In the genomic region with DNA sequence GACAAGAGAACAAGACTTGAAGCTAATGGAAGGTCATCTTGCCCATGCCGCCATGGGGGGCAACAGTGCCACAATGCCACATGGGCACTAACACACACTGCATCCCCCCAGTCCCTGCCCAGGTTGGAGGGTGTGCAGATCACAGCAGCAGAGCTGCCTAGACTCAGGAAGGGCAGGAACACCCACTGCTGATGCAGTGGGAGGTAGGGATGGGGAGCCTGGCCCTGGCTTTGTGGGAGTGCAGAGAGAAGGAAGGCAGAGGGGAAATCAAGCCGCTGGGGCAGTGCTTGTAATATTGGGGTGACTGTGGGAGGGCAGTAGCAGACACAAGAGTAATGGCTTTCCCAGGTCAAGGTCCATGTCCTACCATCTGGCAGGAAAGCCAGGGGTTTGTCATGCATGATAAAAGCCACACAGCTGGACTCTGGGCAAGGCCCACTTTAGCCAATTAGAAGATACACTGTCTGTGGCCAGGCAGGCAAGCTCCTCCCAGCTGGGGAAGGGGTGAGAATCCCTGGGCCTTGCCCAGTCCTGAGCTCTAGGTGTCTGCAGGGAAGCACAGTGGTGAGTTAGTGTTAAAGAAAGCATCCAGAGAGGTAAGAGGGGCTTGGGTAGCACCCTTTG, we compare ENCODE assay signal across 24 cellular contexts. TPM values are rescaled to one million over a fixed set of nuclear protein-coding genes. Genes with fewer than 3 reads are reported as not detected.
DNase-seq lines count a peak whose midpoint lies in the region; ATAC-seq, FAIRE-seq and TF ChIP-seq lines count a peak whose summit lies in the region.
"Had no signal": no experiment of that assay in that cellular context is flagged by ENCODE, and none has a peak within 500 bp of the region (broad histone marks: within the 10 kb centered on the region; RNA-seq: fewer than 3 reads in every experiment).

No MANE protein-coding gene starts in this region.

- peaks cover 0 to 22% of the 10 kb centered on the region in 2 donors for H3K4me1 ChIP-seq in left lung
- H3K4me1 ChIP-seq: A549 had no signal

- DNase-seq in activated naive CD8-positive, alpha-beta T cell treated with anti-CD3 and anti-CD28 coated beads for 36 hours = no peak
- DNase-seq in activated naive CD8-positive, alpha-beta T cell treated with anti-CD3 and anti-CD28 coated beads, Interleukin-2, amount 10 ng/mL, durations not matched to agents 7 days and 5 days = no peak
- no peak for DNase-seq in immature natural killer cell
- DNase-seq in brain microvascular endothelial cell = no peak
- no peak for DNase-seq in HTR-8/SVneo (ENCODE audit: insufficient read length, low spot score)
- no peak for DNase-seq in activated gamma-delta T cell (lab: John Stamatoyannopoulos, UW)
- DNase-seq in left lung = no peak
- DNase-seq: CD4-positive, alpha-beta T cell; DMS79; effector CD8-positive, alpha-beta T cell; kidney; NCI-H1694; NCI-H2227 treated with DMSO at 0.1 percent for 48 hours; spleen; stimulated activated CD8-positive, alpha-beta memory T cell treated with anti-CD3 and anti-CD28 coated beads, Interleukin-4, amount 100 ng/mL, for 48 hours; testis; WERI-Rb-1 had no signal

- in situ Hi-C loops in brain microvascular endothelial cell (cut with HindIII; ENCODE audit: low pct_ligation_motif_present, low sequenced_read_pairs) = loop anchor here (10.0 kb wide), 1 partner anchor 49 kb away; a partner anchor contains a TSS

- no peaks in the 10 kb centered on the region for H3K27me3 Mint-ChIP-seq in activated naive CD8-positive, alpha-beta T cell
- H3K27me3 Mint-ChIP-seq in activated naive CD8-positive, alpha-beta T cell treated with anti-CD3 and anti-CD28 coated beads for 36 hours = no peaks in the 10 kb centered on the region
- no peaks in the 10 kb centered on the region for H3K27me3 Mint-ChIP-seq in activated naive CD8-positive, alpha-beta T cell treated with anti-CD3 and anti-CD28 coated beads, Interleukin-2, amount 10 ng/mL, durations not matched to agents 7 days and 5 days
- peaks cover 0 to 4% (median 3%) of the 10 kb centered on the region in 3 donors for H3K27me3 Mint-ChIP-seq in immature natural killer cell (ENCODE audit: low read depth in 3 of 3)
- H3K27me3 Mint-ChIP-seq: CD4-positive, alpha-beta T cell had no signal

- H3K4me3 ChIP-seq in brain microvascular endothelial cell (ENCODE audit: low read depth, low read length) (no peak overlapping the region), left lung (no peak overlapping the region)
- H3K4me3 ChIP-seq: A549, testis had no signal

- POLR2A ChIA-PET in activated naive CD8-positive, alpha-beta T cell treated with anti-CD3 and anti-CD28 coated beads, Interleukin-2, amount 10 ng/mL, durations not matched to agents 7 days and 5 days (lab: Charles Lee) = interaction anchor here (1.1 to 4.2 kb wide), 7 partner anchors 14 to 74 kb away, joined by 3 to 61 read pairs (median 9); a partner anchor contains a TSS

- H3K27me3 ChIP-seq in brain microvascular endothelial cell (replicated peaks) (no peaks in the 10 kb centered on the region), left lung (no peaks in the 10 kb centered on the region)
- H3K27me3 ChIP-seq: spleen, testis had no signal

- peaks cover 45% of the 10 kb centered on the region for H3K4me1 Mint-ChIP-seq in activated naive CD8-positive, alpha-beta T cell (ENCODE audit: low read depth)
- peaks cover 35% of the 10 kb centered on the region for H3K4me1 Mint-ChIP-seq in activated naive CD8-positive, alpha-beta T cell treated with anti-CD3 and anti-CD28 coated beads for 36 hours
- peaks cover 44% of the 10 kb centered on the region for H3K4me1 Mint-ChIP-seq in activated naive CD8-positive, alpha-beta T cell treated with anti-CD3 and anti-CD28 coated beads, Interleukin-2, amount 10 ng/mL, durations not matched to agents 7 days and 5 days
- peaks cover 24 to 33% of the 10 kb centered on the region in 2 donors for H3K4me1 Mint-ChIP-seq in immature natural killer cell

- no peak overlapping the region for H3K27ac Mint-ChIP-seq in activated naive CD8-positive, alpha-beta T cell
- no peak overlapping the region for H3K27ac Mint-ChIP-seq in activated naive CD8-positive, alpha-beta T cell treated with anti-CD3 and anti-CD28 coated beads for 36 hours
- H3K27ac Mint-ChIP-seq in activated naive CD8-positive, alpha-beta T cell treated with anti-CD3 and anti-CD28 coated beads, Interleukin-2, amount 10 ng/mL, durations not matched to agents 7 days and 5 days = peak overlapping the region; percentile 41
- peak overlapping the region in 4 of 6 donors; percentile 15 to 90 (median 58) for H3K27ac Mint-ChIP-seq in immature natural killer cell

- FAIRE-seq in HTR-8/SVneo (lab: Jason Lieb, UNC) = no peak
- FAIRE-seq: A549, kidney had no signal

- H3K27ac ChIP-seq in brain microvascular endothelial cell (no peak overlapping the region), left lung (no peak overlapping the region)
- H3K27ac ChIP-seq: A549, testis, WERI-Rb-1 had no signal

- H3K9me3 Mint-ChIP-seq in activated naive CD8-positive, alpha-beta T cell (ENCODE audit: low read depth) = no peaks in the 10 kb centered on the region
- no peaks in the 10 kb centered on the region for H3K9me3 Mint-ChIP-seq in activated naive CD8-positive, alpha-beta T cell treated with anti-CD3 and anti-CD28 coated beads for 36 hours
- H3K9me3 Mint-ChIP-seq in activated naive CD8-positive, alpha-beta T cell treated with anti-CD3 and anti-CD28 coated beads, Interleukin-2, amount 10 ng/mL, durations not matched to agents 7 days and 5 days = no peaks in the 10 kb centered on the region
- no peaks in the 10 kb centered on the region for H3K9me3 Mint-ChIP-seq in immature natural killer cell
- H3K9me3 Mint-ChIP-seq: CD4-positive, alpha-beta T cell had no signal

- TF ChIP-seq CTCF in brain microvascular endothelial cell (IDR thresholded peaks at IDR 0.05; ENCODE audit: low read depth, low read length, missing control alignments) (no peak), left lung (IDR thresholded peaks at IDR 0.05) (no peak)

- intact Hi-C loops in left lung (cut with DNase I) = no loop called here

- H3K36me3 ChIP-seq in brain microvascular endothelial cell (replicated peaks) = no peaks in the 10 kb centered on the region
- H3K36me3 ChIP-seq in left lung = peaks cover 0 to 10% of the 10 kb centered on the region in 2 donors

- no peaks in the 10 kb centered on the region for H3K9me3 ChIP-seq in left lung
- H3K9me3 ChIP-seq: A549, spleen, testis had no signal

- no peak for ATAC-seq in activated naive CD8-positive, alpha-beta T cell treated with anti-CD3 and anti-CD28 coated beads, Interleukin-2, amount 10 ng/mL, durations not matched to agents 7 days and 5 days (ENCODE audit: low read depth)
- ATAC-seq in left lung = no peak

- H3K4me3 Mint-ChIP-seq in activated naive CD8-positive, alpha-beta T cell = peak overlapping the region; percentile 32
- H3K4me3 Mint-ChIP-seq in activated naive CD8-positive, alpha-beta T cell treated with anti-CD3 and anti-CD28 coated beads for 36 hours = no peak overlapping the region
- H3K4me3 Mint-ChIP-seq in activated naive CD8-positive, alpha-beta T cell treated with anti-CD3 and anti-CD28 coated beads, Interleukin-2, amount 10 ng/mL, durations not matched to agents 7 days and 5 days = no peak overlapping the region
- peak overlapping the region in 1 of 5 donors; percentile 73 for H3K4me3 Mint-ChIP-seq in immature natural killer cell

- no peaks in the 10 kb centered on the region for H3K36me3 Mint-ChIP-seq in activated naive CD8-positive, alpha-beta T cell
- peaks cover 4% of the 10 kb centered on the region for H3K36me3 Mint-ChIP-seq in activated naive CD8-positive, alpha-beta T cell treated with anti-CD3 and anti-CD28 coated beads for 36 hours
- H3K36me3 Mint-ChIP-seq in activated naive CD8-positive, alpha-beta T cell treated with anti-CD3 and anti-CD28 coated beads, Interleukin-2, amount 10 ng/mL, durations not matched to agents 7 days and 5 days = peaks cover 32% of the 10 kb centered on the region
- no peaks in the 10 kb centered on the region for H3K36me3 Mint-ChIP-seq in immature natural killer cell

RNA-seq across cellular contexts. Expression of a gene that starts 25.4 kb away (rescaled TPM):
- 10 to 100 TPM; 25.7 to 27.8 TPM for total RNA-seq in activated naive CD8-positive, alpha-beta T cell treated with anti-CD3 and anti-CD28 coated beads for 36 hours
- 10 to 100 TPM; 52.4 to 54.4 TPM for total RNA-seq in activated naive CD8-positive, alpha-beta T cell treated with anti-CD3 and anti-CD28 coated beads, Interleukin-2, amount 10 ng/mL, durations not matched to agents 7 days and 5 days
- polyA plus RNA-seq in immature natural killer cell = 10 to 100 TPM in 1 of 3 donors, 1 to 10 TPM in 2; 5.0 to 22.8 (median 6.0) TPM
- 10 to 100 TPM; 45.4 to 52.8 TPM for total RNA-seq in left lung

RNA-seq across cellular contexts. Expression of a gene that starts 46.4 kb away (rescaled TPM):
- 10 to 100 TPM; 13.5 to 14.9 TPM for total RNA-seq in activated naive CD8-positive, alpha-beta T cell treated with anti-CD3 and anti-CD28 coated beads for 36 hours
- total RNA-seq in activated naive CD8-positive, alpha-beta T cell treated with anti-CD3 and anti-CD28 coated beads, Interleukin-2, amount 10 ng/mL, durations not matched to agents 7 days and 5 days = 10 to 100 TPM; 26.1 to 30.3 TPM
- polyA plus RNA-seq in immature natural killer cell = not detected
- total RNA-seq in left lung = 10 to 100 TPM in 1 of 2 donors, 1 to 10 TPM in 1; 2.8 to 10.3 TPM
- total RNA-seq: CD4-positive, alpha-beta T cell had no signal
- polyA plus RNA-seq: neural cell had no signal

RNA-seq across cellular contexts. Expression of a gene that starts 53.6 kb away (rescaled TPM):
- 10 to 100 TPM; 18.7 to 19.6 TPM for total RNA-seq in activated naive CD8-positive, alpha-beta T cell treated with anti-CD3 and anti-CD28 coated beads for 36 hours
- total RNA-seq in activated naive CD8-positive, alpha-beta T cell treated with anti-CD3 and anti-CD28 coated beads, Interleukin-2, amount 10 ng/mL, durations not matched to agents 7 days and 5 days = 10 to 100 TPM; 22.7 to 24.1 TPM
- 1 to 10 TPM in 1 of 3 donors, under 1 TPM in 2; 0.40 to 1.1 (median 0.72) TPM for polyA plus RNA-seq in immature natural killer cell
- not detected for total RNA-seq in left lung
- total RNA-seq: cardiac septum, MCF 10A, mesenteric fat pad, pulmonary artery endothelial cell, testis had no signal
- polyA plus RNA-seq: A549, neural cell had no signal

Comparison
In these comparisons a context has a peak if more than half of its experiments do, and no peak if none do; other contexts are left out.
1. H3K27ac Mint-ChIP-seq: peak in activated naive CD8-positive, alpha-beta T cell treated with anti-CD3 and anti-CD28 coated beads, Interleukin-2, amount 10 ng/mL, durations not matched to agents 7 days and 5 days (single experiment) and immature natural killer cell (4 of 6); none in activated naive CD8-positive, alpha-beta T cell (single experiment) and activated naive CD8-positive, alpha-beta T cell treated with anti-CD3 and anti-CD28 coated beads for 36 hours (single experiment).
2. RNA of a gene that starts 53.6 kb away (total RNA-seq): 22.7 to 24.1 TPM in activated naive CD8-positive, alpha-beta T cell treated with anti-CD3 and anti-CD28 coated beads, Interleukin-2, amount 10 ng/mL, durations not matched to agents 7 days and 5 days and 18.7 to 19.6 TPM in activated naive CD8-positive, alpha-beta T cell treated with anti-CD3 and anti-CD28 coated beads for 36 hours; not detected in left lung; every median in the first group is over 10 times any median in the second.